In the genomic region with DNA sequence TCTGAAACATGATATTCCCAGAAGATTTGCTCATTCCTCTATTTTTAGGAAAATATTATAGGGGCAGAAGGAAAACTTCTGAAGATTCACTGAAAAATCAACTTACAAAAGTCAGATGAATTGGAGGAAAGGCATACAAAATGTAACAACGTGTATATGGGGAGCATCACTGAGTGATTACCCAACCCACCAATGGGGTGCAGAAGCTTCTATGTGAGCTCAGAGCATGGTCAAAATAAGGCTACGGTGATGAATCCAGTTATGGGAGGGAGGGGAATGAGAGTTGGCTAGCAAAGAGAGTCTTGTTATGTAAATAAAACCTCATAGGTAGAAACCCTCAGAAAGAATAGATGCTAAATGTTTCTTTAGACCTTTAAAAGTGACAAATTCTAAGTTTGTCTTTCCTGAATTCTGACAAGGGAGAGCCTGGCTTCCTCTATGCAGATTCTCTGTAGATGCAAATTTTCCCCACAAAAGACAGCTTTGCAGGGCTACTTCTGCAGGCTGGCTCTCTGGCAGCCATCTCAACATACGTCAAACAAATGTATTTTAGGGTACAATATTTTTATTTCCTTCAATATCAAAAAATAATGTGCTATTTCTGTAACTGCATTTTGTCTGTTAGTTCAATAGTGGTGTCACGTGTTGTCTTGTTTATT, we compare ENCODE assay signal across 1 cellular context.
TF ChIP-seq lines count a peak whose summit lies in the region.

No MANE protein-coding gene starts in this region.

TF ChIP-seq in WTC11, 78 proteins besides CTCF, POLR2A, EP300 and RAD21 (continued from another document):
- TF ChIP-seq, protein P1, sequence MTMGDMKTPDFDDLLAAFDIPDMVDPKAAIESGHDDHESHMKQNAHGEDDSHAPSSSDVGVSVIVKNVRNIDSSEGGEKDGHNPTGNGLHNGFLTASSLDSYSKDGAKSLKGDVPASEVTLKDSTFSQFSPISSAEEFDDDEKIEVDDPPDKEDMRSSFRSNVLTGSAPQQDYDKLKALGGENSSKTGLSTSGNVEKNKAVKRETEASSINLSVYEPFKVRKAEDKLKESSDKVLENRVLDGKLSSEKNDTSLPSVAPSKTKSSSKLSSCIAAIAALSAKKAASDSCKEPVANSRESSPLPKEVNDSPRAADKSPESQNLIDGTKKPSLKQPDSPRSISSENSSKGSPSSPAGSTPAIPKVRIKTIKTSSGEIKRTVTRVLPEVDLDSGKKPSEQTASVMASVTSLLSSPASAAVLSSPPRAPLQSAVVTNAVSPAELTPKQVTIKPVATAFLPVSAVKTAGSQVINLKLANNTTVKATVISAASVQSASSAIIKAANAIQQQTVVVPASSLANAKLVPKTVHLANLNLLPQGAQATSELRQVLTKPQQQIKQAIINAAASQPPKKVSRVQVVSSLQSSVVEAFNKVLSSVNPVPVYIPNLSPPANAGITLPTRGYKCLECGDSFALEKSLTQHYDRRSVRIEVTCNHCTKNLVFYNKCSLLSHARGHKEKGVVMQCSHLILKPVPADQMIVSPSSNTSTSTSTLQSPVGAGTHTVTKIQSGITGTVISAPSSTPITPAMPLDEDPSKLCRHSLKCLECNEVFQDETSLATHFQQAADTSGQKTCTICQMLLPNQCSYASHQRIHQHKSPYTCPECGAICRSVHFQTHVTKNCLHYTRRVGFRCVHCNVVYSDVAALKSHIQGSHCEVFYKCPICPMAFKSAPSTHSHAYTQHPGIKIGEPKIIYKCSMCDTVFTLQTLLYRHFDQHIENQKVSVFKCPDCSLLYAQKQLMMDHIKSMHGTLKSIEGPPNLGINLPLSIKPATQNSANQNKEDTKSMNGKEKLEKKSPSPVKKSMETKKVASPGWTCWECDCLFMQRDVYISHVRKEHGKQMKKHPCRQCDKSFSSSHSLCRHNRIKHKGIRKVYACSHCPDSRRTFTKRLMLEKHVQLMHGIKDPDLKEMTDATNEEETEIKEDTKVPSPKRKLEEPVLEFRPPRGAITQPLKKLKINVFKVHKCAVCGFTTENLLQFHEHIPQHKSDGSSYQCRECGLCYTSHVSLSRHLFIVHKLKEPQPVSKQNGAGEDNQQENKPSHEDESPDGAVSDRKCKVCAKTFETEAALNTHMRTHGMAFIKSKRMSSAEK (CRISPR knock-in tag; IDR thresholded peaks at IDR 0.05; ENCODE audit: borderline replicate concordance), result no peak
- TF ChIP-seq, protein P2, sequence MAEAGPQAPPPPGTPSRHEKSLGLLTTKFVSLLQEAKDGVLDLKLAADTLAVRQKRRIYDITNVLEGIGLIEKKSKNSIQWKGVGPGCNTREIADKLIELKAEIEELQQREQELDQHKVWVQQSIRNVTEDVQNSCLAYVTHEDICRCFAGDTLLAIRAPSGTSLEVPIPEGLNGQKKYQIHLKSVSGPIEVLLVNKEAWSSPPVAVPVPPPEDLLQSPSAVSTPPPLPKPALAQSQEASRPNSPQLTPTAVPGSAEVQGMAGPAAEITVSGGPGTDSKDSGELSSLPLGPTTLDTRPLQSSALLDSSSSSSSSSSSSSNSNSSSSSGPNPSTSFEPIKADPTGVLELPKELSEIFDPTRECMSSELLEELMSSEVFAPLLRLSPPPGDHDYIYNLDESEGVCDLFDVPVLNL (CRISPR knock-in tag; IDR thresholded peaks at IDR 0.05; ENCODE audit: borderline replicate concordance, low read depth), result no peak
- TF ChIP-seq NFATC4 (CRISPR knock-in tag; IDR thresholded peaks at IDR 0.05) (no peak), TEAD1 (CRISPR knock-in tag; IDR thresholded peaks at IDR 0.05) (no peak), ATF2 (CRISPR knock-in tag; IDR thresholded peaks at IDR 0.05; ENCODE audit: borderline replicate concordance, low read depth) (no peak), AR (CRISPR knock-in tag; IDR thresholded peaks at IDR 0.05) (no peak), FOXK1 (CRISPR knock-in tag; IDR thresholded peaks at IDR 0.05) (no peak), SP1 (CRISPR knock-in tag; conservative IDR thresholded peaks at IDR 0.05) (no peak)
